ENCODE assay signal across 8 cellular contexts in genomic region chr17:35244345-35245195, GRCh38. TPM values are rescaled to one million over a fixed set of nuclear protein-coding genes. Genes with fewer than 3 reads are reported as not detected.
A peak's percentile ranks its signal among the peaks of the same experiment; 100 is the strongest.
DNase-seq lines count a peak whose midpoint lies in the region; ATAC-seq and TF ChIP-seq lines count a peak whose summit lies in the region.

No MANE protein-coding gene starts in this region.

- H3K9me3 ChIP-seq in OCI-LY3 (ENCODE audit: insufficient read depth, low read length), result no peaks in the 10 kb centered on the region
- no peaks in the 10 kb centered on the region for H3K9me3 ChIP-seq in trophoblast cell (ENCODE audit: insufficient read depth, low read depth, low read length)
- H3K9me3 ChIP-seq in tibial nerve, result no peaks in the 10 kb centered on the region

- TF ChIP-seq POLR2A in tibial nerve (IDR thresholded peaks at IDR 0.05), result no peak

- no peaks in the 10 kb centered on the region for H3K36me3 ChIP-seq in H7 (replicated peaks; ENCODE audit: control insufficient read depth, insufficient read depth, low read length)
- H3K36me3 ChIP-seq in OCI-LY3 (replicated peaks; ENCODE audit: low read depth, low read length), result peaks cover 16% of the 10 kb centered on the region
- H3K36me3 ChIP-seq in trophoblast cell (ENCODE audit: control insufficient read depth in 1 of 2, insufficient read depth in 2 of 2, low read length in 2 of 2), result peaks cover 0 to 4% of the 10 kb centered on the region in 2 experiments
- H3K36me3 ChIP-seq in tibial nerve, result no peaks in the 10 kb centered on the region

- peaks cover 8% of the 10 kb centered on the region for H3K79me1 ChIP-seq in trophoblast cell (ENCODE audit: low read length)

- H2AFZ ChIP-seq in OCI-LY3 (ENCODE audit: low read depth, low read length), result no peak overlapping the region
- no peak overlapping the region for H2AFZ ChIP-seq in trophoblast cell (ENCODE audit: insufficient read depth, low read length, poor library complexity)

- peak overlapping the region; percentile 50 for H4K91ac ChIP-seq in trophoblast cell (ENCODE audit: low read depth, low read length)

- H3K27ac ChIP-seq in OCI-LY3 (ENCODE audit: low read length) (peak overlapping the region; percentile 72), trophoblast cell (ENCODE audit: low read depth, low read length) (peak overlapping the region; percentile 3), tibial nerve (peak overlapping the region; percentile 92 to 96 (median 95))

- no peaks in the 10 kb centered on the region for H3K9me3 Mint-ChIP-seq in activated T-cell treated with anti-CD3 and anti-CD28 coated beads, Interleukin-2, amount 50 U/mL, for 72 hours

- no peak overlapping the region for H2BK12ac ChIP-seq in trophoblast cell (ENCODE audit: low read length)

- H3K27ac Mint-ChIP-seq in activated T-cell treated with anti-CD3 and anti-CD28 coated beads, Interleukin-2, amount 50 U/mL, for 72 hours, result peak overlapping the region; percentile 96

- peak overlapping the region; percentile 78 for H2BK120ac ChIP-seq in trophoblast cell (ENCODE audit: insufficient read depth, low read length, poor library complexity)

- WGBS in trophoblast cell (ENCODE audit: extremely low coverage, insufficient coverage, insufficient read length), result no CpG with 5 or more reads among the region's 13 CpGs
- WGBS in tibial nerve, 2 donors, result 4 to 8% methylated on average over 13 of the region's 13 CpGs

- H3K18ac ChIP-seq in trophoblast cell (ENCODE audit: low read length), result peak overlapping the region; percentile 49

- no peak overlapping the region for H4K12ac ChIP-seq in trophoblast cell (ENCODE audit: low read depth, low read length)

- H3K4me3 ChIP-seq in H7 (ENCODE audit: insufficient read depth, low read depth, low read length) (no peak overlapping the region), OCI-LY3 (ENCODE audit: low read length) (peak overlapping the region; percentile 89), fibroblast of villous mesenchyme (ENCODE audit: low read depth, low read length) (peak overlapping the region; percentile 86), trophoblast cell (ENCODE audit: low read depth, low read length) (no peak overlapping the region), tibial nerve (peak overlapping the region; percentile 77 to 87 (median 81))

- H3K14ac ChIP-seq in trophoblast cell (ENCODE audit: low read length), result no peak overlapping the region

- H3K36me3 Mint-ChIP-seq in activated T-cell treated with anti-CD3 and anti-CD28 coated beads, Interleukin-2, amount 50 U/mL, for 72 hours (ENCODE audit: insufficient read depth in 2 of 2), result peaks cover 10 to 20% of the 10 kb centered on the region in 2 donors

- no peaks in the 10 kb centered on the region; the same call in 1 of the 2 replicates for H3K27me3 ChIP-seq in H7 (ENCODE audit: control insufficient read depth, insufficient read depth, low read length)
- no peaks in the 10 kb centered on the region for H3K27me3 ChIP-seq in OCI-LY3 (ENCODE audit: low read depth, low read length)
- no peaks in the 10 kb centered on the region for H3K27me3 ChIP-seq in trophoblast cell (ENCODE audit: insufficient read depth, low read length)
- no peaks in the 10 kb centered on the region for H3K27me3 ChIP-seq in tibial nerve

- H3K4ac ChIP-seq in trophoblast cell (ENCODE audit: low read depth, low read length), result peak overlapping the region; percentile 0

- peaks cover 70% of the 10 kb centered on the region for H3K4me1 Mint-ChIP-seq in activated T-cell treated with anti-CD3 and anti-CD28 coated beads, Interleukin-2, amount 50 U/mL, for 72 hours (ENCODE audit: low read depth)

- H3K4me1 ChIP-seq in OCI-LY3 (ENCODE audit: low read length) (peaks cover 21% of the 10 kb centered on the region), trophoblast cell (ENCODE audit: control insufficient read depth in 1 of 2, insufficient read depth in 2 of 2, low read length in 2 of 2) (peaks cover 9 to 12% of the 10 kb centered on the region in 2 experiments), tibial nerve (peaks cover 0 to 49% (median 22%) of the 10 kb centered on the region in 4 donors)

- H3K4me2 ChIP-seq in OCI-LY3 (ENCODE audit: low read length) (peak overlapping the region; percentile 83), trophoblast cell (ENCODE audit: low read length) (peak overlapping the region; percentile 90)

- H3K79me2 ChIP-seq in OCI-LY3 (ENCODE audit: low read length), result peaks cover 25% of the 10 kb centered on the region
- peaks cover 7% of the 10 kb centered on the region for H3K79me2 ChIP-seq in trophoblast cell (ENCODE audit: control insufficient read depth, insufficient read depth, low read length, poor library complexity)

- ATAC-seq in activated T-cell treated with anti-CD3 and anti-CD28 coated beads, Interleukin-2, amount 50 U/mL, for 72 hours (replicated peaks in 1 of 2), result peak; percentile 50 to 51

- H4K20me1 ChIP-seq in OCI-LY3 (ENCODE audit: insufficient read depth, low read length), result no peaks in the 10 kb centered on the region

- no peaks in the 10 kb centered on the region for H3K27me3 Mint-ChIP-seq in activated T-cell treated with anti-CD3 and anti-CD28 coated beads, Interleukin-2, amount 50 U/mL, for 72 hours (ENCODE audit: low read depth)

- peak overlapping the region; percentile 84 for H3K9ac ChIP-seq in OCI-LY3 (ENCODE audit: low read length)
- no peak overlapping the region for H3K9ac ChIP-seq in trophoblast cell (ENCODE audit: low read length)

- H3K23ac ChIP-seq in trophoblast cell (ENCODE audit: low read length), result no peak overlapping the region

- no peak overlapping the region for H4K8ac ChIP-seq in trophoblast cell (ENCODE audit: low read depth, low read length)

- peak in 1 of 2 donors; percentile 72 for TF ChIP-seq EP300 in tibial nerve (IDR thresholded peaks at IDR 0.05)

- H3K4me3 Mint-ChIP-seq in activated T-cell treated with anti-CD3 and anti-CD28 coated beads, Interleukin-2, amount 50 U/mL, for 72 hours, result peak overlapping the region; percentile 92 to 96

- no peak for TF ChIP-seq CTCF in OCI-LY3 (IDR thresholded peaks at IDR 0.05; ENCODE audit: low read depth, low read length)
- no peak for TF ChIP-seq CTCF in fibroblast of villous mesenchyme (IDR thresholded peaks at IDR 0.05; ENCODE audit: insufficient read depth, low read depth, low read length)
- no peak for TF ChIP-seq CTCF in tibial nerve (IDR thresholded peaks at IDR 0.05)

- peak overlapping the region; percentile 8 for H2BK5ac ChIP-seq in trophoblast cell (ENCODE audit: low read depth, low read length, poor library complexity)

- no peak overlapping the region for H2AK5ac ChIP-seq in trophoblast cell (ENCODE audit: low read length)

- DNase-seq in CMK (ENCODE audit: low read depth) (peak; percentile 17), H7 (peak; percentile 51), fibroblast of villous mesenchyme (ENCODE audit: low read depth) (peak; percentile 86), trophoblast cell (peak; percentile 88 to 92), tibial nerve (ENCODE audit: low spot score in 2 of 2) (peak; percentile 76 to 85), NCI-H2029 (lab: John Stamatoyannopoulos, UW) (no peak)
- DNase-seq in activated T-cell treated with anti-CD3 and anti-CD28 coated beads, Interleukin-2, amount 50 U/mL, for 72 hours, result peak; percentile 87 to 91

RNA-seq across cellular contexts. Expression of gene SLFN5, which starts 1.7 kb away (rescaled TPM):
- 8.2 and 9.2 TPM in 2 replicates for total RNA-seq in H7 (2014; rRNA removed; shearing (Covaris generic))
- 10 to 100 TPM; 53.8 to 70.3 TPM for total RNA-seq in activated T-cell treated with anti-CD3 and anti-CD28 coated beads, Interleukin-2, amount 50 U/mL, for 72 hours
- total RNA-seq in fibroblast of villous mesenchyme (65.1 and 67.8 TPM in 2 replicates), tibial nerve (10 to 100 TPM; 21.2 to 22.4 (median 21.6) TPM)
- polyA plus RNA-seq in trophoblast cell (2013), result 8.4 and 9.2 TPM in 2 replicates

RNA-seq across cellular contexts. Expression of gene SLC35G3, which starts 50.4 kb away (rescaled TPM):
- not detected in 2 replicates for total RNA-seq in H7 (2014; rRNA removed; shearing (Covaris generic))
- not detected for total RNA-seq in activated T-cell treated with anti-CD3 and anti-CD28 coated beads, Interleukin-2, amount 50 U/mL, for 72 hours
- total RNA-seq in fibroblast of villous mesenchyme, result not detected in 2 replicates
- polyA plus RNA-seq in trophoblast cell (2013), result not detected in 2 replicates
- not detected for total RNA-seq in tibial nerve

Comparison
In these comparisons a context has a peak if more than half of its experiments do, and no peak if none do; other contexts are left out.
1. H3K4me3 ChIP-seq: peak in OCI-LY3 (single experiment), fibroblast of villous mesenchyme (single experiment) and tibial nerve (4 of 4); none in H7 (single experiment) and trophoblast cell (single experiment).
2. H3K27ac ChIP-seq: peak in every context shown above with its lines; median percentile 95 in tibial nerve; 72 in OCI-LY3; 3 in trophoblast cell.